10 cellular contexts compared by ENCODE assay signal in genomic region chr2:227862741-227863588, GRCh38. TPM values are rescaled to one million over a fixed set of nuclear protein-coding genes. Genes with fewer than 3 reads are reported as not detected.
A peak's percentile ranks its signal among the peaks of the same experiment; 100 is the strongest.
DNase-seq lines count a peak whose midpoint lies in the region; ATAC-seq and TF ChIP-seq lines count a peak whose summit lies in the region.
"Had no signal": no experiment of that assay in that cellular context is flagged by ENCODE, and none has a peak within 500 bp of the region (broad histone marks: within the 10 kb centered on the region; RNA-seq: fewer than 3 reads in every experiment).

No MANE protein-coding gene starts in this region.

- peaks cover 21% of the 10 kb centered on the region for H3K4me1 ChIP-seq in HUES6 (ENCODE audit: control insufficient read depth, insufficient read depth, low read length)
- no peaks in the 10 kb centered on the region for H3K4me1 ChIP-seq in body of pancreas
- H3K4me1 ChIP-seq in Peyer's patch = no peaks in the 10 kb centered on the region

- H3K4me3 ChIP-seq in HUES6 (ENCODE audit: low read depth, low read length) (no peak overlapping the region; the same call in 1 of the 2 replicates), body of pancreas (no peak overlapping the region), Peyer's patch (no peak overlapping the region)

- TF ChIP-seq POLR2A in body of pancreas (IDR thresholded peaks at IDR 0.05) (no peak), Peyer's patch (IDR thresholded peaks at IDR 0.05) (no peak)

- H3K36me3 ChIP-seq in HUES6 (ENCODE audit: control insufficient read depth, insufficient read depth, low read length) = no peaks in the 10 kb centered on the region
- no peaks in the 10 kb centered on the region for H3K36me3 ChIP-seq in body of pancreas (replicated peaks in 1 of 2; ENCODE audit: insufficient read depth in 1 of 2, low read depth in 2 of 2)
- H3K36me3 ChIP-seq in Peyer's patch = no peaks in the 10 kb centered on the region

- intact Hi-C loops in body of pancreas (cut with DNase I) = no loop called here

- TF ChIP-seq CTCF in body of pancreas (IDR thresholded peaks at IDR 0.05) (no peak), Peyer's patch (IDR thresholded peaks at IDR 0.05) (no peak)

- WGBS in body of pancreas, 2 donors = 70 to 73% methylated on average over 7 of the region's 7 CpGs

- ATAC-seq in body of pancreas (peak; percentile 24), HG02623 (IDR thresholded peaks at IDR 0.05; ENCODE audit: unreplicated experiment) (no peak), GM19351 (IDR thresholded peaks at IDR 0.05; ENCODE audit: unreplicated experiment) (no peak)
- ATAC-seq: stimulated activated naive B cell treated with anti-CD40 and anti-IgM and Interleukin-4, amounts not matched to agents 10 μg/mL and 1 μg/mL and 100 μg/mL, for 72 hours had no signal

- no peaks in the 10 kb centered on the region for H3K9me3 ChIP-seq in HUES6 (ENCODE audit: control insufficient read depth, insufficient read depth, low read depth, low read length)
- H3K9me3 ChIP-seq in body of pancreas = no peaks in the 10 kb centered on the region
- no peaks in the 10 kb centered on the region for H3K9me3 ChIP-seq in Peyer's patch

- no peaks in the 10 kb centered on the region for H3K27me3 ChIP-seq in HUES6 (ENCODE audit: control insufficient read depth, insufficient read depth, low read length)
- no peaks in the 10 kb centered on the region for H3K27me3 ChIP-seq in body of pancreas
- no peaks in the 10 kb centered on the region for H3K27me3 ChIP-seq in Peyer's patch

- in situ Hi-C loops in ACHN (cut with HindIII; ENCODE audit: low pct_ligation_motif_present, low pct_unique_long_range_greater_than_20kb, low sequenced_read_pairs) = no loop called here

- peak overlapping the region; percentile 26 for H3K9ac ChIP-seq in HUES6 (ENCODE audit: low read length)

- H3K27ac ChIP-seq in HUES6 (ENCODE audit: low read depth, low read length) = peak overlapping the region; percentile 56; the same call in 1 of the 2 replicates
- H3K27ac ChIP-seq in body of pancreas = no peak overlapping the region
- H3K27ac ChIP-seq in Peyer's patch = no peak overlapping the region

- DNase-seq in ACHN (peak; percentile 95), body of pancreas (peak in 1 of 4 donors; percentile 11), islet precursor cell (peak; percentile 90), Peyer's patch (no peak)
- DNase-seq in activated CD4-positive, alpha-beta T cell treated with anti-CD3 and anti-CD28 coated beads for 4 hours = no peak
- DNase-seq: stimulated activated naive B cell treated with anti-CD40 and anti-IgM and Interleukin-4, amounts not matched to agents 10 μg/mL and 1 μg/mL and 100 μg/mL, for 72 hours had no signal

RNA-seq across cellular contexts. Expression of gene DAW1, which starts 8.5 kb away (rescaled TPM):
- not detected for total RNA-seq in body of pancreas
- not detected for total RNA-seq in Peyer's patch
- total RNA-seq: CD4-positive, CD25-positive, alpha-beta regulatory T cell had no signal

RNA-seq across cellular contexts. Expression of gene CCL20, which starts 49.3 kb away (rescaled TPM):
- total RNA-seq in body of pancreas (1 to 10 TPM in 1 of 2 donors, not detected in 1; 2.6 TPM), Peyer's patch (10 to 100 TPM in 1 of 4 donors, 1 to 10 TPM in 2, not detected in 1; 4.0 to 14.0 (median 5.1) TPM)

Comparison
In these comparisons a context has a peak if more than half of its experiments do, and no peak if none do; other contexts are left out.
1. DNase-seq: peak in ACHN (single experiment) and islet precursor cell (single experiment); none in activated CD4-positive, alpha-beta T cell treated with anti-CD3 and anti-CD28 coated beads for 4 hours (0 of 2) and Peyer's patch (0 of 3).